19 cellular contexts compared by ENCODE assay signal in the genomic region with DNA sequence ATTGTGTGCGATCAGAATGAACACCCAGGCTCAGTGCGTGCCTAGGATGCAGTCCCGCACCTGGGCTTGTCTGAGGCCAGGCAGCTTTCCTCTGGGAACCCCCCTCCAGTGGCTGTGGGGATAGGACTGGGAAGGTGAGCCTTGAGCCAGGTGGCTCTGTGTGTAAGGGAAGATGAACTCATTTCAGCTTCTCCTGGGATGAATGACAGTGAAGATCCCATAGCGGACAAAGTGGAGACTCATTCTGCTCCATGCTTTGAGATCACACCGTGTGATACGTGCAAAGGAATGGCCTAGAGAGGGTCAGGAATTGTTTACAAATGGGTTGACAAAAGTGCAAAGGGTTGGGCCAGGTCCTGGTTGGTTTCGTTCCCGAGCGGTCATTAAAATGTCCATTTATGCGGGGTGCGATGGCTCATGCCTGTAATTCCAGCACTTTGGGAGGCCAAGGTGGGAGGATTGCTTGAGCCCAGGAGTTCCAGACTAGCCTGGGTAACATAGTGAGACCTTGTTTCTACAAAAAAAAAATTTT. TPM values are rescaled to one million over a fixed set of nuclear protein-coding genes. Genes with fewer than 3 reads are reported as not detected.
DNase-seq lines count a peak whose midpoint lies in the region; ATAC-seq and TF ChIP-seq lines count a peak whose summit lies in the region.
"Had no signal": no experiment of that assay in that cellular context is flagged by ENCODE, and none has a peak within 500 bp of the region (broad histone marks: within the 10 kb centered on the region; RNA-seq: fewer than 3 reads in every experiment).

No MANE protein-coding gene starts in this region.

- 89 to 93% (median 91%) methylated on average over 11 of the region's 11 CpGs for WGBS in heart left ventricle, 4 donors
- WGBS in testis, 2 donors, result 94 to 95% methylated on average over 11 of the region's 11 CpGs

- no peaks in the 10 kb centered on the region for H3K79me2 ChIP-seq in neural progenitor cell (ENCODE audit: low read depth)

- peaks cover 20% of the 10 kb centered on the region for H3K27me3 Mint-ChIP-seq in neural progenitor cell (ENCODE audit: insufficient read depth, low read depth)

- H3K27ac ChIP-seq in ascending aorta, result peak overlapping the region; percentile 94 to 98
- peak overlapping the region in 11 of 12 donors; percentile 52 to 99 (median 86) for H3K27ac ChIP-seq in heart left ventricle
- no peak overlapping the region for H3K27ac ChIP-seq in neural progenitor cell
- H3K27ac ChIP-seq in testis, result peak overlapping the region; percentile 19 to 86
- H3K27ac ChIP-seq: brain microvascular endothelial cell, epithelial cell of prostate, foreskin keratinocyte had no signal

- H3K27me3 ChIP-seq in ascending aorta (no peaks in the 10 kb centered on the region), heart left ventricle (no peaks in the 10 kb centered on the region), neural progenitor cell (peaks cover 16% of the 10 kb centered on the region), testis (no peaks in the 10 kb centered on the region)
- H3K27me3 ChIP-seq: dorsolateral prefrontal cortex had no signal

- no peaks in the 10 kb centered on the region for H3K9me3 ChIP-seq in ascending aorta
- no peaks in the 10 kb centered on the region for H3K9me3 ChIP-seq in heart left ventricle
- no peaks in the 10 kb centered on the region for H3K9me3 ChIP-seq in neural progenitor cell (ENCODE audit: low read depth)
- no peaks in the 10 kb centered on the region for H3K9me3 ChIP-seq in testis

- H3K9me3 Mint-ChIP-seq in neural progenitor cell, result no peaks in the 10 kb centered on the region
- H3K9me3 Mint-ChIP-seq: activated T-helper 17 cell treated with anti-CD3 and anti-CD28 coated beads, Interleukin-2, amount 50 U/mL, for 72 hours; CD8-positive, alpha-beta memory T cell; natural killer cell had no signal

- intact Hi-C loops in ascending aorta (cut with DNase I), result loop anchor here (2.0 to 10.0 kb wide), 5 partner anchors 17 to 673 kb away; a partner anchor contains a TSS
- intact Hi-C loops in heart left ventricle (cut with DNase I), result loop anchor here in 1 of 10 donors (10.0 kb wide), 1 partner anchor 233 kb away; a partner anchor contains a TSS
- intact Hi-C loops in testis (cut with DNase I; ENCODE audit: low total_unique reads), result no loop called here

- no peak for ATAC-seq in heart left ventricle
- ATAC-seq: foreskin keratinocyte had no signal

- H3K4me1 ChIP-seq in ascending aorta (peaks cover 39 to 88% of the 10 kb centered on the region in 2 donors), heart left ventricle (peaks cover under 1 to 83% (median 56%) of the 10 kb centered on the region in 12 donors), neural progenitor cell (peaks cover 15% of the 10 kb centered on the region), testis (peaks cover 57% of the 10 kb centered on the region)

- no peak overlapping the region for H3K9ac ChIP-seq in neural progenitor cell

- no peak overlapping the region for H2AFZ ChIP-seq in neural progenitor cell (replicated peaks)

- TF ChIP-seq POLR2A in heart left ventricle (IDR thresholded peaks at IDR 0.05) (no peak), testis (IDR thresholded peaks at IDR 0.05) (no peak)

- peak overlapping the region; percentile 63 for H3K27ac Mint-ChIP-seq in neural progenitor cell
- H3K27ac Mint-ChIP-seq: activated T-helper 17 cell treated with anti-CD3 and anti-CD28 coated beads, Interleukin-2, amount 50 U/mL, for 72 hours had no signal

- H3K4me3 ChIP-seq in ascending aorta, result peak overlapping the region in 1 of 2 donors; percentile 23
- H3K4me3 ChIP-seq in heart left ventricle, result no peak overlapping the region
- H3K4me3 ChIP-seq in neural progenitor cell, result no peak overlapping the region
- H3K4me3 ChIP-seq in testis, result no peak overlapping the region
- H3K4me3 ChIP-seq: dorsolateral prefrontal cortex had no signal

- H4K20me1 ChIP-seq in neural progenitor cell (ENCODE audit: low read depth), result peaks cover 16% of the 10 kb centered on the region

- H3K4me2 ChIP-seq in neural progenitor cell, result no peak overlapping the region

- no peaks in the 10 kb centered on the region for H3K36me3 Mint-ChIP-seq in neural progenitor cell
- H3K36me3 Mint-ChIP-seq: CD8-positive, alpha-beta memory T cell; natural killer cell had no signal

- H3K4me1 Mint-ChIP-seq in neural progenitor cell, result peaks cover 47% of the 10 kb centered on the region

- peak overlapping the region; percentile 18 for H3K4me3 Mint-ChIP-seq in neural progenitor cell
- H3K4me3 Mint-ChIP-seq: activated T-helper 17 cell treated with anti-CD3 and anti-CD28 coated beads, Interleukin-2, amount 50 U/mL, for 72 hours; natural killer cell had no signal

- TF ChIP-seq CTCF in ascending aorta (IDR thresholded peaks at IDR 0.05), result no peak
- no peak for TF ChIP-seq CTCF in heart left ventricle (IDR thresholded peaks at IDR 0.05)
- no peak for TF ChIP-seq CTCF in neural progenitor cell (IDR thresholded peaks at IDR 0.05)
- TF ChIP-seq CTCF in testis (IDR thresholded peaks at IDR 0.05), result no peak

- DNase-seq in ascending aorta (ENCODE audit: low spot score in 2 of 2) (no peak), heart left ventricle (no peak), neural progenitor cell (ENCODE audit: low spot score) (no peak), testis (no peak), middle frontal gyrus (ENCODE audit: extremely low spot score, low spot score) (no peak), GOT3 (lab: John Stamatoyannopoulos, UW) (no peak), amygdala (lab: John Stamatoyannopoulos, UW) (no peak)
- DNase-seq: brain microvascular endothelial cell; CD8-positive, alpha-beta memory T cell; dorsolateral prefrontal cortex; foreskin keratinocyte; MM.1S; natural killer cell; NCI-H1694; NCI-H82; OCI-M1; T-helper 1 cell had no signal

- no peaks in the 10 kb centered on the region for H3K36me3 ChIP-seq in ascending aorta
- peaks cover 0 to 16% (median 0%) of the 10 kb centered on the region in 9 donors for H3K36me3 ChIP-seq in heart left ventricle
- no peaks in the 10 kb centered on the region for H3K36me3 ChIP-seq in neural progenitor cell
- H3K36me3 ChIP-seq in testis (ENCODE audit: low read depth, missing control alignments), result no peaks in the 10 kb centered on the region
- H3K36me3 ChIP-seq: brain microvascular endothelial cell had no signal

- H3F3A ChIP-seq in neural progenitor cell (ENCODE audit: low read depth), result peaks cover 15% of the 10 kb centered on the region

RNA-seq across cellular contexts. Expression of a gene that starts 15.8 kb away (rescaled TPM):
- 29.1 TPM for total RNA-seq in ascending aorta
- 10 to 100 TPM; 22.2 to 59.9 (median 39.2) TPM for total RNA-seq in heart left ventricle
- 10 to 100 TPM; 28.5 to 35.3 TPM for polyA plus RNA-seq in heart left ventricle
- total RNA-seq in neural progenitor cell (ENCODE audit: low replicate concordance), result 13.5 and 42.0 TPM in 2 replicates
- total RNA-seq in testis, result 10 to 100 TPM in 1 of 2 donors, 1 to 10 TPM in 1; 6.8 to 19.0 TPM
- polyA plus RNA-seq in testis (ENCODE audit: insufficient read depth, low read depth, low replicate concordance), result 14.1 TPM
- polyA plus RNA-seq: CD8-positive, alpha-beta memory T cell had no signal

RNA-seq across cellular contexts. Expression of a gene that starts 18.7 kb away (rescaled TPM):
- 21.9 TPM for total RNA-seq in ascending aorta
- 10 to 100 TPM in 1 of 9 donors, 1 to 10 TPM in 6, under 1 TPM in 2; 0.64 to 23.2 (median 1.8) TPM for total RNA-seq in heart left ventricle
- 1 to 10 TPM in 1 of 2 donors, under 1 TPM in 1; 0.72 to 1.5 TPM for polyA plus RNA-seq in heart left ventricle
- 0.28 TPM in 1 of 2 replicates, not detected in the other for total RNA-seq in neural progenitor cell (ENCODE audit: low replicate concordance)
- 1 to 10 TPM; 2.0 to 2.4 TPM for total RNA-seq in testis
- 3.7 TPM for polyA plus RNA-seq in testis (ENCODE audit: insufficient read depth, low read depth, low replicate concordance)
- total RNA-seq: foreskin keratinocyte had no signal
- polyA plus RNA-seq: foreskin keratinocyte had no signal
